ENCODE assay signal across 22 cellular contexts in the genomic region with DNA sequence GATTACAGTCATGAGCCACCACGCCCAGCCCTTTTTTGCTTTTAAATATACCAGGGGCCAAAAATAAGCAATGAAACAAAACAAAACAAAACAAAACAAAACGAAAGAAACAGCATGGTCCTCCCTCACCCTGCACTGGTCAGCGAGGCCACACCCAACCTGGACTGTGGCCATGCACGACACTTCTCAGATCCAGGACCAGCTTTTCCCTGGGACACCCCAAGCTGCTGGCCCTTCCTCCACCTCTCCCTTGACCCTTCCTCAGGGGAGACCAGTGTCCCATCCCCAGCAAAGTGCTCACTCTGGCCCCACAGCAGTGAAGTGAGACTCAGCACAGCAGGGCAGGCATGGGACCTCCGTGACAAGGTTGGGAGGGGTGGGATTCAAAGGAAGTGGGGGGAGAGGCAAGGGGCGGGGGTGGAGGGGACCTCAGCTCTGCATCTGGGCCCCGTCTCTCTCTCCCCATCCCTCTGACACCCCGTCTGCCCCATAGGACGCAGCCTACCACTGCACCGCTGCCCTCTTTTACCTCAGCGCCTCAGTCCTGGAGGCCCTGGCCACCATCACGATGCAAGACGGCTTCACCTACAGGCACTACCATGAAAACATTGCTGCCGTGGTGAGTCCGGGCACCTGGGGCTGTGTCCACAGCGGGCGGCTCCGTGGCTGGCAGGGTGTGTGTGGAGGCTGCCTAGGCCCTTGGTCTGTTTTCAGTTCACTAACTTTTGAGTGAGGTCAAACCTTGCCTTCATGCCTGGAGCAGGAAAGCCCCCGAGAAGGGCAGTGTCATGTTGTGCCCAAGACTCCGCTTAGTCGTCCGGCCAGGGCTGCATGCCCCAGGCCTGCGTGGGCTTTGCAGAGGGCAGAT. TPM values are rescaled to one million over a fixed set of nuclear protein-coding genes. Genes with fewer than 3 reads are reported as not detected.
A peak's percentile ranks its signal among the peaks of the same experiment; 100 is the strongest.
DNase-seq lines count a peak whose midpoint lies in the region; ATAC-seq, FAIRE-seq and TF ChIP-seq lines count a peak whose summit lies in the region.
"Had no signal": no experiment of that assay in that cellular context is flagged by ENCODE, and none has a peak within 500 bp of the region (broad histone marks: within the 10 kb centered on the region; RNA-seq: fewer than 3 reads in every experiment).

No MANE protein-coding gene starts in this region.

- H3K4me1 Mint-ChIP-seq in CD4-positive, alpha-beta memory T cell: peaks cover 16 to 67% (median 42%) of the 10 kb centered on the region in 4 donors
- peaks cover 90% of the 10 kb centered on the region for H3K4me1 Mint-ChIP-seq in activated CD8-positive, alpha-beta T cell treated with anti-CD3 and anti-CD28 coated beads, Interleukin-2, amount 10 ng/mL, durations not matched to agents 7 days and 5 days (ENCODE audit: low read depth)
- peaks cover 38 to 91% (median 78%) of the 10 kb centered on the region in 4 donors for H3K4me1 Mint-ChIP-seq in naive thymus-derived CD8-positive, alpha-beta T cell

- no peaks in the 10 kb centered on the region for H3K27me3 ChIP-seq in CD4-positive, alpha-beta memory T cell (ENCODE audit: insufficient read depth, low read length)
- peaks cover 18 to 85% of the 10 kb centered on the region in 2 experiments for H3K27me3 ChIP-seq in mesenchymal stem cell (ENCODE audit: control insufficient read depth in 1 of 2, insufficient read depth in 1 of 2, low read length in 2 of 2)
- H3K27me3 ChIP-seq: right atrium auricular region, vagina had no signal

- H2BK12ac ChIP-seq in mesenchymal stem cell (ENCODE audit: low read length in 2 of 2): no peak overlapping the region

- H3K27ac Mint-ChIP-seq in CD4-positive, alpha-beta memory T cell: peak overlapping the region in 6 of 7 donors; percentile 37 to 70 (median 64)
- H3K27ac Mint-ChIP-seq in activated CD8-positive, alpha-beta T cell treated with anti-CD3 and anti-CD28 coated beads, Interleukin-2, amount 10 ng/mL, durations not matched to agents 7 days and 5 days: peak overlapping the region; percentile 57
- H3K27ac Mint-ChIP-seq in naive thymus-derived CD8-positive, alpha-beta T cell: peak overlapping the region; percentile 20 to 98 (median 66)
- H3K27ac Mint-ChIP-seq: activated B cell treated with CpG ODN at 0.5 μM for 24 hours; dendritic cell treated with granulocyte-macrophage colony-stimulating factor and Interleukin-4, amounts not matched to agents 40 ng/mL and 50 ng/mL, for 4 days had no signal

- no peak for ATAC-seq in A549
- ATAC-seq in activated CD8-positive, alpha-beta T cell treated with anti-CD3 and anti-CD28 coated beads, Interleukin-2, amount 10 ng/mL, durations not matched to agents 7 days and 5 days: no peak
- ATAC-seq in naive thymus-derived CD8-positive, alpha-beta T cell: no peak
- ATAC-seq: gastrocnemius medialis, K562 had no signal

- no peak overlapping the region for H3K4ac ChIP-seq in mesenchymal stem cell (ENCODE audit: low read depth in 1 of 2, low read length in 2 of 2)

- no peak overlapping the region for H3K4me3 ChIP-seq in A549
- no peak overlapping the region for H3K4me3 ChIP-seq in CD4-positive, alpha-beta memory T cell (ENCODE audit: low read length in 2 of 2)
- no peak overlapping the region for H3K4me3 ChIP-seq in mesenchymal stem cell (ENCODE audit: insufficient read depth in 1 of 2, low read depth in 1 of 2, low read length in 2 of 2)
- H3K4me3 ChIP-seq: gastrocnemius medialis, K562, right atrium auricular region, vagina had no signal

- no peak overlapping the region for H3K23ac ChIP-seq in mesenchymal stem cell (ENCODE audit: low read length in 2 of 2)

- TF ChIP-seq RAD21 in A549 (conservative IDR thresholded peaks at IDR 0.05 in 1 of 2, IDR thresholded peaks at IDR 0.05 in 1 of 2): no peak

- no peak overlapping the region for H2BK120ac ChIP-seq in mesenchymal stem cell (ENCODE audit: low read depth, low read length)

- H3K4me1 ChIP-seq in A549 (no peaks in the 10 kb centered on the region), mesenchymal stem cell (ENCODE audit: control insufficient read depth, insufficient read depth, low read depth, low read length) (no peaks in the 10 kb centered on the region)
- peaks cover 26% of the 10 kb centered on the region for H3K4me1 ChIP-seq in CD4-positive, alpha-beta memory T cell (ENCODE audit: insufficient read depth, low read length)
- H3K4me1 ChIP-seq: gastrocnemius medialis, vagina had no signal

- H3K9me3 Mint-ChIP-seq in CD4-positive, alpha-beta memory T cell: no peaks in the 10 kb centered on the region
- H3K9me3 Mint-ChIP-seq in activated CD8-positive, alpha-beta T cell treated with anti-CD3 and anti-CD28 coated beads, Interleukin-2, amount 10 ng/mL, durations not matched to agents 7 days and 5 days (ENCODE audit: insufficient read depth): no peaks in the 10 kb centered on the region
- no peaks in the 10 kb centered on the region for H3K9me3 Mint-ChIP-seq in naive thymus-derived CD8-positive, alpha-beta T cell
- H3K9me3 Mint-ChIP-seq: activated B cell treated with CpG ODN at 0.5 μM for 24 hours; brain; dendritic cell treated with granulocyte-macrophage colony-stimulating factor and Interleukin-4, amounts not matched to agents 40 ng/mL and 50 ng/mL, for 4 days had no signal

- H3K18ac ChIP-seq in mesenchymal stem cell (ENCODE audit: low read depth in 1 of 2, low read length in 2 of 2): no peak overlapping the region

- CTCF ChIA-PET in A549 (lab: Yijun Ruan, JAX): interaction anchor here (0.8 to 1.5 kb wide), 5 partner anchors 27 to 93 kb away, joined by 3 to 4 read pairs (median 4); no protein-coding TSS in a partner anchor
- CTCF ChIA-PET in CD4-positive, alpha-beta memory T cell (lab: Charles Lee; ENCODE audit: partially characterized antibody): interaction anchor here (0.7 kb wide), 1 partner anchor 19 kb away, joined by 3 read pairs; no protein-coding TSS in a partner anchor
- CTCF ChIA-PET in activated CD8-positive, alpha-beta T cell treated with anti-CD3 and anti-CD28 coated beads, Interleukin-2, amount 10 ng/mL, durations not matched to agents 7 days and 5 days (lab: Charles Lee): interaction anchor here (1.3 to 1.7 kb wide), 3 partner anchors 27 to 30 kb away, joined by 4 to 9 read pairs (median 5); no protein-coding TSS in a partner anchor

- peaks cover 38 to 60% of the 10 kb centered on the region in 2 donors for H3K36me3 Mint-ChIP-seq in CD4-positive, alpha-beta memory T cell
- peaks cover 88% of the 10 kb centered on the region for H3K36me3 Mint-ChIP-seq in activated CD8-positive, alpha-beta T cell treated with anti-CD3 and anti-CD28 coated beads, Interleukin-2, amount 10 ng/mL, durations not matched to agents 7 days and 5 days (ENCODE audit: low read depth)
- H3K36me3 Mint-ChIP-seq in naive thymus-derived CD8-positive, alpha-beta T cell: peaks cover 0 to 58% (median 6%) of the 10 kb centered on the region in 3 donors
- H3K36me3 Mint-ChIP-seq: brain had no signal

- H4K91ac ChIP-seq in mesenchymal stem cell (ENCODE audit: low read length): no peak overlapping the region

- peaks cover 21% of the 10 kb centered on the region for H3K36me3 ChIP-seq in CD4-positive, alpha-beta memory T cell (ENCODE audit: insufficient read depth, low read length)
- H3K36me3 ChIP-seq in mesenchymal stem cell (ENCODE audit: control insufficient read depth in 1 of 2, insufficient read depth in 2 of 2, low read depth in 1 of 2, low read length in 2 of 2): no peaks in the 10 kb centered on the region
- H3K36me3 ChIP-seq: gastrocnemius medialis, right atrium auricular region, vagina had no signal

- POLR2A ChIA-PET in A549 (lab: Yijun Ruan, JAX): no interaction called here
- POLR2A ChIA-PET in CD4-positive, alpha-beta memory T cell (lab: Charles Lee; ENCODE audit: partially characterized antibody): interaction anchor here (1.0 to 1.3 kb wide), 2 partner anchors 24 to 29 kb away, joined by 3 read pairs; partner anchors contain the start of gene MAL
- POLR2A ChIA-PET in activated CD8-positive, alpha-beta T cell treated with anti-CD3 and anti-CD28 coated beads, Interleukin-2, amount 10 ng/mL, durations not matched to agents 7 days and 5 days (lab: Charles Lee): no interaction called here
- POLR2A ChIA-PET in naive thymus-derived CD8-positive, alpha-beta T cell (lab: Charles Lee): interaction anchor here (1.2 to 20.2 kb wide), 6 partner anchors 13 to 72 kb away, joined by 3 to 537 read pairs (median 5); partner anchors contain the start of genes MAL and MRPS5

- H3K9ac ChIP-seq in mesenchymal stem cell (ENCODE audit: low read length): no peak overlapping the region

- no peak overlapping the region for H2BK15ac ChIP-seq in mesenchymal stem cell (ENCODE audit: low read depth, poor library complexity, severe bottlenecking)

- 56% methylated on average over 22 of the region's 23 CpGs for WGBS in A549 (ENCODE audit: missing lambda C conversion rate)
- WGBS in mesenchymal stem cell: 84% methylated on average over 21 of the region's 23 CpGs

- no peaks in the 10 kb centered on the region; the same call in 2 of the 3 replicates for H3K9me3 ChIP-seq in A549
- no peaks in the 10 kb centered on the region for H3K9me3 ChIP-seq in CD4-positive, alpha-beta memory T cell (ENCODE audit: control insufficient read depth in 1 of 2, low read length in 2 of 2)
- no peaks in the 10 kb centered on the region for H3K9me3 ChIP-seq in mesenchymal stem cell (ENCODE audit: control insufficient read depth, low read length)
- H3K9me3 ChIP-seq: gastrocnemius medialis, right atrium auricular region, vagina had no signal

- FAIRE-seq in A549 (lab: Jason Lieb, UNC): no peak
- FAIRE-seq: K562 had no signal

- H3K27me3 Mint-ChIP-seq in CD4-positive, alpha-beta memory T cell: no peaks in the 10 kb centered on the region
- no peaks in the 10 kb centered on the region for H3K27me3 Mint-ChIP-seq in activated CD8-positive, alpha-beta T cell treated with anti-CD3 and anti-CD28 coated beads, Interleukin-2, amount 10 ng/mL, durations not matched to agents 7 days and 5 days (ENCODE audit: low read depth)
- no peaks in the 10 kb centered on the region for H3K27me3 Mint-ChIP-seq in naive thymus-derived CD8-positive, alpha-beta T cell
- H3K27me3 Mint-ChIP-seq: activated naive CD8-positive, alpha-beta T cell had no signal

- intact Hi-C loops in CD4-positive, alpha-beta memory T cell (cut with micrococcal nuclease): no loop called here

- H2AFZ ChIP-seq in mesenchymal stem cell (ENCODE audit: low read depth, low read length): no peak overlapping the region

- H3K79me1 ChIP-seq in mesenchymal stem cell (replicated peaks; ENCODE audit: low read length, poor library complexity, severe bottlenecking): no peaks in the 10 kb centered on the region

- no peak for TF ChIP-seq EP300 in A549 (IDR thresholded peaks at IDR 0.05)

- H3K27ac ChIP-seq in A549: no peak overlapping the region
- no peak overlapping the region for H3K27ac ChIP-seq in CD4-positive, alpha-beta memory T cell (ENCODE audit: low read depth, low read length)
- no peak overlapping the region for H3K27ac ChIP-seq in mesenchymal stem cell (ENCODE audit: low read length, poor library complexity, severe bottlenecking)
- H3K27ac ChIP-seq: gastrocnemius medialis, right atrium auricular region, vagina had no signal

- TF ChIP-seq POLR2A in A549 (IDR thresholded peaks at IDR 0.05; ENCODE audit: low read length): no peak

- no peak for TF ChIP-seq CTCF in A549 (IDR thresholded peaks at IDR 0.05)

- H2BK5ac ChIP-seq in mesenchymal stem cell (ENCODE audit: low read depth, low read length, poor library complexity, severe bottlenecking): no peak overlapping the region

- H3K4me3 Mint-ChIP-seq in CD4-positive, alpha-beta memory T cell: peak overlapping the region in 1 of 8 donors; percentile 17
- H3K4me3 Mint-ChIP-seq in activated CD8-positive, alpha-beta T cell treated with anti-CD3 and anti-CD28 coated beads, Interleukin-2, amount 10 ng/mL, durations not matched to agents 7 days and 5 days: no peak overlapping the region
- peak overlapping the region in 1 of 10 donors; percentile 15 for H3K4me3 Mint-ChIP-seq in naive thymus-derived CD8-positive, alpha-beta T cell
- H3K4me3 Mint-ChIP-seq: activated B cell treated with CpG ODN at 0.5 μM for 24 hours; activated naive CD8-positive, alpha-beta T cell; brain; dendritic cell treated with granulocyte-macrophage colony-stimulating factor and Interleukin-4, amounts not matched to agents 40 ng/mL and 50 ng/mL, for 4 days had no signal

- DNase-seq in A549 (ENCODE audit: low read depth in 1 of 2, low spot score in 1 of 2) (no peak), mesenchymal stem cell (no peak), NCI-H2196 (lab: John Stamatoyannopoulos, UW; ENCODE audit: unreplicated experiment) (no peak)
- DNase-seq in CD4-positive, alpha-beta memory T cell: no peak
- no peak for DNase-seq in activated CD8-positive, alpha-beta T cell treated with anti-CD3 and anti-CD28 coated beads, Interleukin-2, amount 10 ng/mL, durations not matched to agents 7 days and 5 days
- no peak for DNase-seq in naive thymus-derived CD8-positive, alpha-beta T cell
- no peak for DNase-seq in stimulated activated naive CD4-positive, alpha-beta T cell (lab: John Stamatoyannopoulos, UW)
- DNase-seq: activated B cell treated with CpG ODN at 0.5 μM for 24 hours; gastrocnemius medialis; H7; MV-4-11; NCI-H2081; NCI-H510A; nucleus accumbens; SHP77; stimulated activated naive CD4-positive, alpha-beta T cell treated with Interleukin-2 at 50 U/mL for 16 hours had no signal

- 0 out of 3 replicates have a peak overlapping the region, but pooled peaks have one; percentile 31 for H3K4me2 ChIP-seq in A549
- H3K4me2 ChIP-seq in mesenchymal stem cell (ENCODE audit: low read length, poor library complexity, severe bottlenecking): no peak overlapping the region

- no peak overlapping the region for H4K8ac ChIP-seq in mesenchymal stem cell (ENCODE audit: low read length)

- H3K14ac ChIP-seq in mesenchymal stem cell (ENCODE audit: low read length in 2 of 2): no peak overlapping the region

- H2AK5ac ChIP-seq in mesenchymal stem cell (ENCODE audit: low read length, severe bottlenecking): no peak overlapping the region

RNA-seq across cellular contexts. Expression of gene MAL, which starts 23.8 kb away (rescaled TPM):
- polyA plus RNA-seq in A549 (2011; rRNA removed): 0.08 TPM in 1 of 2 replicates, not detected in the other
- not detected in 2 replicates for polyA plus RNA-seq in A549 (2012; cell fraction: cytosol; rRNA removed)
- not detected in 2 replicates for polyA plus RNA-seq in A549 (2012; cell fraction: nucleus; rRNA removed)
- not detected in 3 replicates for polyA plus RNA-seq in A549 (2017; fragmentation: RNase III; extraction: RNeasy Plus Mini Kit Qiagen cat#74134 plus additional on column Dnase treatment)
- not detected in 2 replicates for polyA minus RNA-seq in A549 (2011; rRNA and poly(A)+ RNA removed)
- 100 to 1,000 TPM; 108 to 113 TPM for total RNA-seq in CD4-positive, alpha-beta memory T cell
- 100 to 1,000 TPM; 271 to 274 TPM for polyA plus RNA-seq in CD4-positive, alpha-beta memory T cell
- total RNA-seq in activated CD8-positive, alpha-beta T cell treated with anti-CD3 and anti-CD28 coated beads, Interleukin-2, amount 10 ng/mL, durations not matched to agents 7 days and 5 days: 100 to 1,000 TPM; 188 to 206 TPM
- total RNA-seq in naive thymus-derived CD8-positive, alpha-beta T cell: 100 to 1,000 TPM; 116 to 117 TPM
- polyA plus RNA-seq in naive thymus-derived CD8-positive, alpha-beta T cell: 100 to 1,000 TPM; 158 to 284 (median 273) TPM
- not detected for polyA plus RNA-seq in mesenchymal stem cell (2013, experiment 1 of 2)
- polyA plus RNA-seq in mesenchymal stem cell (2013, experiment 2 of 2): not detected
- total RNA-seq: activated B cell treated with CpG ODN at 0.5 μM for 24 hours, K562 had no signal
- polyA plus RNA-seq: K562 had no signal

Comparison
In these comparisons a context has a peak if more than half of its experiments do, and no peak if none do; other contexts are left out.
1. POLR2A ChIA-PET loops: an anchor here in CD4-positive, alpha-beta memory T cell (1.0 to 1.3 kb wide) and naive thymus-derived CD8-positive, alpha-beta T cell (1.2 to 20.2 kb wide); none called in A549 and activated CD8-positive, alpha-beta T cell treated with anti-CD3 and anti-CD28 coated beads, Interleukin-2, amount 10 ng/mL, durations not matched to agents 7 days and 5 days.